Comparison of ENCODE assay signal across 8 cellular contexts in the genomic region with DNA sequence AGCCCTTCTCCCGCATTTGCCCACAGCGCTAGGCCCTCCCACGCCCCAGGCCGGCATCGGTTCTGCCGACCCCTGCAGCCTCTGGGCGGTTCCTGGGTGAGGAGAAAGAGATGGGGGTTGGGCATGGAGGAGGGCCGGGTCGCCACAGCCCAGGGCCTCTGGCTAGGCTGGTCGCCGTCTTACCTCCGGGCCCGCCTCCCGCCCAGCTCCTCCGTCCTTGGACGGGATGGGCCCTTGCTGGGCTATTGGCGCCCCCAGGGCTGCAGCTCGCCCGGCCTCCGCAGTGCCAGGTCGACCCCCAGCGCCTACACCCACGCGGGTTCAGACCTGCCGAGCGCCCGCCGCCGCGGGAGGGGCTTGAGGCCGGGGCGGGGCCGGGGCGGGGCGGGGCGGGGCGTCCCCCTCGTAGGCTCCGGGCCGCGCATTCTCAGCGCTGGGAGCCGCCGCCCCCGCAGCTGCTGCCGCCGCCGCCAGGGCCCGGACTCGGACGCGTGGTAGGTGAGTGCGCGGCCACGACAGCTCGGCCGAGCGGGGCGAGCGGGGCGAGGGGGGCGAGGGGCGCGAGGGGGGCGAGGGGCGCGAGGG. TPM values are rescaled to one million over a fixed set of nuclear protein-coding genes. Genes with fewer than 3 reads are reported as not detected.
DNase-seq lines count a peak whose midpoint lies in the region; ATAC-seq and TF ChIP-seq lines count a peak whose summit lies in the region.

A gene (plus strand): TSS at position 424 of the 585 bp plus-strand sequence. CDS start 3,118 bp downstream, outside the sequence.

- peak within 1 kb of the TSS; percentile 62 for H3K4me3 Mint-ChIP-seq in activated T-cell treated with anti-CD3 and anti-CD28 coated beads, Interleukin-2, amount 50 U/mL, for 4 hours
- peak within 1 kb of the TSS; percentile 85 to 87 (median 85) for H3K4me3 Mint-ChIP-seq in nephron

- TF ChIP-seq CTCF in fibroblast of pulmonary artery (IDR thresholded peaks at IDR 0.05; ENCODE audit: low read length, missing control alignments): no peak
- no peak for TF ChIP-seq CTCF in nephron (IDR thresholded peaks at IDR 0.05; ENCODE audit: unreplicated experiment in 3 of 3)

- DNase-seq in COLO829 (ENCODE audit: low spot score) (peak; percentile 39), NCI-H226 (peak; percentile 61), fibroblast of pulmonary artery (ENCODE audit: low read depth) (peak; percentile 47)
- DNase-seq in activated T-cell treated with anti-CD3 and anti-CD28 coated beads, Interleukin-2, amount 50 U/mL, for 4 hours: peak; percentile 33

- peaks cover 25% of the 10 kb centered on the region for H3K4me1 Mint-ChIP-seq in activated T-cell treated with anti-CD3 and anti-CD28 coated beads, Interleukin-2, amount 50 U/mL, for 4 hours (ENCODE audit: low read depth)
- peaks cover 30% of the 10 kb centered on the region for H3K4me1 Mint-ChIP-seq in nephron

- H3K36me3 Mint-ChIP-seq in activated T-cell treated with anti-CD3 and anti-CD28 coated beads, Interleukin-2, amount 50 U/mL, for 4 hours (ENCODE audit: insufficient read depth): no peaks in the 10 kb centered on the region
- no peaks in the 10 kb centered on the region for H3K36me3 Mint-ChIP-seq in nephron (ENCODE audit: low read depth)

- H3K9me3 Mint-ChIP-seq in activated T-cell treated with anti-CD3 and anti-CD28 coated beads, Interleukin-2, amount 50 U/mL, for 4 hours: no peaks in the 10 kb centered on the region
- H3K9me3 Mint-ChIP-seq in nephron: no peaks in the 10 kb centered on the region

- H3K27me3 Mint-ChIP-seq in activated T-cell treated with anti-CD3 and anti-CD28 coated beads, Interleukin-2, amount 50 U/mL, for 4 hours (ENCODE audit: low read depth): peaks cover 41% of the 10 kb centered on the region
- peaks cover 30% of the 10 kb centered on the region for H3K27me3 Mint-ChIP-seq in nephron (ENCODE audit: low read depth)

- peak within 1 kb of the TSS; percentile 25 to 69 (median 63) for H3K27ac Mint-ChIP-seq in nephron

- peak within 1 kb of the TSS; percentile 70 for H3K4me3 ChIP-seq in fibroblast of pulmonary artery (replicated peaks; ENCODE audit: low read depth, low read length)

- peak; percentile 32 for ATAC-seq in GM21447 (IDR thresholded peaks at IDR 0.05; ENCODE audit: unreplicated experiment)
- peak; percentile 51 to 59 for ATAC-seq in activated T-cell treated with anti-CD3 and anti-CD28 coated beads, Interleukin-2, amount 50 U/mL, for 4 hours
- no peak for ATAC-seq in GM19467 (IDR thresholded peaks at IDR 0.05; ENCODE audit: unreplicated experiment)
- no peak for ATAC-seq in GM19328 (IDR thresholded peaks at IDR 0.05; ENCODE audit: unreplicated experiment)

RNA-seq across cellular contexts. Expression of the gene that starts here (rescaled TPM):
- total RNA-seq in activated T-cell treated with anti-CD3 and anti-CD28 coated beads, Interleukin-2, amount 50 U/mL, for 4 hours: 10 to 100 TPM; 33.5 to 39.2 (median 35.6) TPM

Comparison
In these comparisons a context has a peak if more than half of its experiments do, and no peak if none do; other contexts are left out.
1. ATAC-seq: peak in GM21447 (single experiment) and activated T-cell treated with anti-CD3 and anti-CD28 coated beads, Interleukin-2, amount 50 U/mL, for 4 hours (2 of 2); none in GM19467 (single experiment) and GM19328 (single experiment).
2. Peak in every context shown above with its lines, with median percentiles within 50 percentile points of each other: DNase-seq.